ENCODE assay signal across 20 cellular contexts in genomic region chr4:183858011-183858615, GRCh38. TPM values are rescaled to one million over a fixed set of nuclear protein-coding genes. Genes with fewer than 3 reads are reported as not detected.
DNase-seq lines count a peak whose midpoint lies in the region; ATAC-seq and TF ChIP-seq lines count a peak whose summit lies in the region.
"Had no signal": no experiment of that assay in that cellular context is flagged by ENCODE, and none has a peak within 500 bp of the region (broad histone marks: within the 10 kb centered on the region; RNA-seq: fewer than 3 reads in every experiment).

No MANE protein-coding gene starts in this region.

- DNase-seq in chondrocyte (ENCODE audit: low spot score) (no peak), iPS-NIHi7 (ENCODE audit: extremely low spot score) (peak; percentile 50), retina (peak; percentile 30), DMS53 treated with DMSO at 0.1 percent for 48 hours (lab: John Stamatoyannopoulos, UW; ENCODE audit: unreplicated experiment) (no peak)
- DNase-seq in activated CD4-positive, alpha-beta memory T cell treated with anti-CD3 and anti-CD28 coated beads for 36 hours = no peak
- no peak for DNase-seq in activated naive CD8-positive, alpha-beta T cell treated with anti-CD3 and anti-CD28 coated beads, Interleukin-2, amount 50 U/mL, for 24 hours
- DNase-seq: DND-41, H9, KBM-7, NCI-H1105, NCI-H1694, NCI-H2081 treated with DMSO at 0.1 percent for 48 hours, NCI-H510A, NCI-H748 treated with DMSO at 0.1 percent for 48 hours, SHP77, SK-N-SH had no signal

- POLR2A ChIA-PET in HEK293 (lab: Yijun Ruan, JAX) = interaction anchor here (0.6 kb wide), 1 partner anchor 791 kb away, joined by 3 read pairs; the partner anchor contains the start of gene CASP3
- POLR2A ChIA-PET in activated CD4-positive, alpha-beta memory T cell treated with anti-CD3 and anti-CD28 coated beads for 36 hours (lab: Charles Lee) = no interaction called here

- H3K4me1 ChIP-seq in HEK293 (ENCODE audit: control insufficient read depth, insufficient read depth, low read length) = no peaks in the 10 kb centered on the region

- H3K36me3 Mint-ChIP-seq in chondrocyte (ENCODE audit: low read depth) = no peaks in the 10 kb centered on the region
- no peaks in the 10 kb centered on the region for H3K36me3 Mint-ChIP-seq in activated CD4-positive, alpha-beta memory T cell treated with anti-CD3 and anti-CD28 coated beads for 36 hours
- H3K36me3 Mint-ChIP-seq in activated naive CD8-positive, alpha-beta T cell treated with anti-CD3 and anti-CD28 coated beads, Interleukin-2, amount 50 U/mL, for 24 hours (ENCODE audit: low read depth) = no peaks in the 10 kb centered on the region

- ATAC-seq in activated naive CD8-positive, alpha-beta T cell treated with anti-CD3 and anti-CD28 coated beads, Interleukin-2, amount 50 U/mL, for 24 hours = no peak

- TF ChIP-seq CTCF in HEK293 (tag by site-specific recombination; IDR thresholded peaks at IDR 0.05) = no peak
- TF ChIP-seq CTCF in chondrocyte (IDR thresholded peaks at IDR 0.05) = no peak

- no peak overlapping the region for H3K4me3 ChIP-seq in HEK293 (ENCODE audit: low read depth, low read length)

- H3K9me3 Mint-ChIP-seq in chondrocyte (ENCODE audit: low read depth) = no peaks in the 10 kb centered on the region
- no peaks in the 10 kb centered on the region for H3K9me3 Mint-ChIP-seq in activated CD4-positive, alpha-beta memory T cell treated with anti-CD3 and anti-CD28 coated beads for 36 hours
- H3K9me3 Mint-ChIP-seq in activated naive CD8-positive, alpha-beta T cell treated with anti-CD3 and anti-CD28 coated beads, Interleukin-2, amount 50 U/mL, for 24 hours = no peaks in the 10 kb centered on the region

- no peaks in the 10 kb centered on the region for H3K36me3 ChIP-seq in HEK293 (ENCODE audit: control insufficient read depth in 2 of 2, insufficient read depth in 1 of 2, low read length in 2 of 2)

- peaks cover 32% of the 10 kb centered on the region for H3K27me3 Mint-ChIP-seq in chondrocyte (ENCODE audit: low read depth)
- H3K27me3 Mint-ChIP-seq in activated CD4-positive, alpha-beta memory T cell treated with anti-CD3 and anti-CD28 coated beads for 36 hours = peaks cover 15% of the 10 kb centered on the region
- peaks cover 13% of the 10 kb centered on the region for H3K27me3 Mint-ChIP-seq in activated naive CD8-positive, alpha-beta T cell treated with anti-CD3 and anti-CD28 coated beads, Interleukin-2, amount 50 U/mL, for 24 hours

- no peak overlapping the region for H3K27ac ChIP-seq in HEK293 (ENCODE audit: extremely low read depth, low read depth, low read length)
- H3K27ac ChIP-seq: C4-2B had no signal

- no peak overlapping the region for H3K27ac Mint-ChIP-seq in chondrocyte (ENCODE audit: unreplicated experiment)
- H3K27ac Mint-ChIP-seq in activated CD4-positive, alpha-beta memory T cell treated with anti-CD3 and anti-CD28 coated beads for 36 hours = no peak overlapping the region
- H3K27ac Mint-ChIP-seq in activated naive CD8-positive, alpha-beta T cell treated with anti-CD3 and anti-CD28 coated beads, Interleukin-2, amount 50 U/mL, for 24 hours = no peak overlapping the region

- no peaks in the 10 kb centered on the region for H3K9me3 ChIP-seq in HEK293 (ENCODE audit: control insufficient read depth, insufficient read depth, low read depth, low read length)
- H3K9me3 ChIP-seq: SK-N-SH had no signal

- CTCF ChIA-PET in HEK293 (lab: Yijun Ruan, JAX) = interaction anchor here (0.5 to 0.6 kb wide), 2 partner anchors 38 to 242 kb away, joined by 3 read pairs; no protein-coding TSS in a partner anchor
- CTCF ChIA-PET in activated CD4-positive, alpha-beta memory T cell treated with anti-CD3 and anti-CD28 coated beads for 36 hours (lab: Charles Lee) = no interaction called here

- intact Hi-C loops in activated CD4-positive, alpha-beta memory T cell treated with anti-CD3 and anti-CD28 coated beads for 36 hours (cut with micrococcal nuclease) = no loop called here

- H3K4me3 Mint-ChIP-seq in chondrocyte (ENCODE audit: unreplicated experiment) = peak overlapping the region; percentile 17
- no peak overlapping the region for H3K4me3 Mint-ChIP-seq in activated CD4-positive, alpha-beta memory T cell treated with anti-CD3 and anti-CD28 coated beads for 36 hours
- H3K4me3 Mint-ChIP-seq in activated naive CD8-positive, alpha-beta T cell treated with anti-CD3 and anti-CD28 coated beads, Interleukin-2, amount 50 U/mL, for 24 hours = no peak overlapping the region

- peaks cover 4% of the 10 kb centered on the region for H3K4me1 Mint-ChIP-seq in chondrocyte (ENCODE audit: low read depth)
- H3K4me1 Mint-ChIP-seq in activated CD4-positive, alpha-beta memory T cell treated with anti-CD3 and anti-CD28 coated beads for 36 hours (ENCODE audit: low read depth) = no peaks in the 10 kb centered on the region
- no peaks in the 10 kb centered on the region for H3K4me1 Mint-ChIP-seq in activated naive CD8-positive, alpha-beta T cell treated with anti-CD3 and anti-CD28 coated beads, Interleukin-2, amount 50 U/mL, for 24 hours

TF ChIP-seq in HEK293, 187 proteins besides CTCF, POLR2A, EP300 and RAD21:
- no peak for TF ChIP-seq REPIN1 (tag by site-specific recombination; IDR thresholded peaks at IDR 0.05; ENCODE audit: low read depth)
- TF ChIP-seq INSM2 (tag by site-specific recombination; IDR thresholded peaks at IDR 0.05) = no peak
- TF ChIP-seq ZIC2 (tag by site-specific recombination; IDR thresholded peaks at IDR 0.05) = peak; percentile 86
- no peak for TF ChIP-seq ZNF354C (tag by site-specific recombination; IDR thresholded peaks at IDR 0.05; ENCODE audit: borderline replicate concordance, low read depth)
TF ChIP-seq in HEK293: peak in this region for 1.

RNA-seq across cellular contexts. Expression of gene STOX2, which starts 47.0 kb away (rescaled TPM):
- 1.6 to 1.9 TPM (median 1.6 TPM) in 3 replicates for total RNA-seq in chondrocyte
- not detected for total RNA-seq in activated CD4-positive, alpha-beta memory T cell treated with anti-CD3 and anti-CD28 coated beads for 36 hours
- total RNA-seq: G401, RPMI7951 had no signal

Comparison
In these comparisons a context has a peak if more than half of its experiments do, and no peak if none do; other contexts are left out.
1. DNase-seq: peak in iPS-NIHi7 (single experiment) and retina (single experiment); none in chondrocyte (single experiment), activated CD4-positive, alpha-beta memory T cell treated with anti-CD3 and anti-CD28 coated beads for 36 hours (single experiment), activated naive CD8-positive, alpha-beta T cell treated with anti-CD3 and anti-CD28 coated beads, Interleukin-2, amount 50 U/mL, for 24 hours (single experiment) and DMS53 treated with DMSO at 0.1 percent for 48 hours (single experiment).